ENCODE assay signal across 9 cellular contexts in genomic region chr4:175560628-175561027, GRCh38.
A peak's percentile ranks its signal among the peaks of the same experiment; 100 is the strongest.
DNase-seq lines count a peak whose midpoint lies in the region; ATAC-seq, FAIRE-seq and TF ChIP-seq lines count a peak whose summit lies in the region.
"Had no signal": no experiment of that assay in that cellular context is flagged by ENCODE, and none has a peak within 500 bp of the region (broad histone marks: within the 10 kb centered on the region; RNA-seq: fewer than 3 reads in every experiment).

No MANE protein-coding gene starts in this region.

- H3K27ac Mint-ChIP-seq in Calu3 (ENCODE audit: unreplicated experiment) = no peak overlapping the region
- H3K27ac Mint-ChIP-seq: T-helper 1 cell treated with Interleukin-12 subunit alpha and Interleukin-12 subunit beta and Interleukin-4 antibody, amounts not matched to agents 30 μg/mL and 1 μg/mL, for 36 hours had no signal

- H3K9me3 Mint-ChIP-seq in Calu3 (ENCODE audit: low read depth, unreplicated experiment) = no peaks in the 10 kb centered on the region
- H3K9me3 Mint-ChIP-seq: T-helper 1 cell treated with Interleukin-12 subunit alpha and Interleukin-12 subunit beta and Interleukin-4 antibody, amounts not matched to agents 30 μg/mL and 1 μg/mL, for 36 hours had no signal

- BruUV-seq in Calu3 (replicated peaks; lab: Mats Ljungman, UMichigan) = no TSS peak

- CTCF ChIA-PET in Calu3 (lab: Charles Lee) = no interaction called here

- DNase-seq in NCI-H446 (lab: John Stamatoyannopoulos, UW) = peak; percentile 30 to 72
- peak; percentile 64 for DNase-seq in cerebellum (ENCODE audit: low spot score)
- no peak for DNase-seq in pancreas
- no peak for DNase-seq in dermis blood vessel endothelial cell
- DNase-seq in Calu3 = no peak
- no peak for DNase-seq in AG08395 (ENCODE audit: low spot score)

- no peaks in the 10 kb centered on the region for H3K36me3 ChIP-seq in pancreas

- no peaks in the 10 kb centered on the region for H3K36me3 Mint-ChIP-seq in Calu3 (ENCODE audit: insufficient read depth, unreplicated experiment)

- FAIRE-seq in pancreas (lab: Jason Lieb, UNC) = peak; percentile 29

- WGBS in pancreas, 2 donors = 7 to 19% methylated on average over 1 of the region's 1 CpG

- ATAC-seq in GM18867 (IDR thresholded peaks at IDR 0.05; ENCODE audit: unreplicated experiment) (peak; percentile 41), pancreas (peak in 3 of 4 donors; percentile 63 to 80 (median 80)), GM21360 (IDR thresholded peaks at IDR 0.05; ENCODE audit: unreplicated experiment) (no peak)

- H3K9me3 ChIP-seq in pancreas = no peaks in the 10 kb centered on the region

- peaks cover 16% of the 10 kb centered on the region for H3K4me1 Mint-ChIP-seq in Calu3 (ENCODE audit: low read depth, unreplicated experiment)

- TF ChIP-seq CTCF in pancreas (IDR thresholded peaks at IDR 0.05) (no peak), Calu3 (IDR thresholded peaks at IDR 0.05; ENCODE audit: unreplicated experiment) (no peak)

- H3K4me3 Mint-ChIP-seq in Calu3 (ENCODE audit: low read depth, unreplicated experiment) = no peak overlapping the region
- H3K4me3 Mint-ChIP-seq: T-helper 1 cell treated with Interleukin-12 subunit alpha and Interleukin-12 subunit beta and Interleukin-4 antibody, amounts not matched to agents 30 μg/mL and 1 μg/mL, for 36 hours had no signal

- intact Hi-C loops in pancreas (cut with DNase I) = loop anchor here in 1 of 3 donors (10.0 kb wide), 1 partner anchor 334 kb away; no protein-coding TSS in a partner anchor
- intact Hi-C loops in Calu3 (cut with micrococcal nuclease; ENCODE audit: unreplicated experiment) = loop anchor here (1.0 kb wide), 1 partner anchor 332 kb away; no protein-coding TSS in a partner anchor

- no peak overlapping the region for H3K27ac ChIP-seq in pancreas

- no peaks in the 10 kb centered on the region for H3K4me1 ChIP-seq in pancreas

- H3K27me3 ChIP-seq in pancreas = no peaks in the 10 kb centered on the region

- H3K27me3 Mint-ChIP-seq in Calu3 (ENCODE audit: unreplicated experiment) = no peaks in the 10 kb centered on the region

- H3K4me3 ChIP-seq in pancreas = no peak overlapping the region

Comparison
In these comparisons a context has a peak if more than half of its experiments do, and no peak if none do; other contexts are left out.
1. DNase-seq: peak in NCI-H446 (2 of 2) and cerebellum (single experiment); none in pancreas (0 of 6), dermis blood vessel endothelial cell (single experiment), Calu3 (single experiment) and AG08395 (single experiment).